11 cellular contexts compared by ENCODE assay signal in the genomic region with DNA sequence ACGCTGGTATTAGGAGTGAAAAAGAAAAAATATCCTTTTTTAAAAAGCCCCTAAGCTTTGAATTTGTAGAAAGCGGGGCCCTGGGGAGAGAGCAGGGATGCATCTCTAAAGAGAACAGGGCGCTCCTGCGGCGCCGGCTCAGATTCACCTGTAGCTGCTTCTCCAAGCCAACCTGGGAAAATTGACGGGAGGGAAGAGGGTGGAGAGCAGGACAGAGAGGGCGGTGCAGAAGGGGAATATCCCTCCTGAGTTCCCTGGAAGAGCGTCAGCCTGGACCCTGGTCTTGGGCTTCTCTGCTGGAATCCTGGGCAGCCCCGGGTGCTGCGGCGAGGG. TPM values are rescaled to one million over a fixed set of nuclear protein-coding genes. Genes with fewer than 3 reads are reported as not detected.
DNase-seq lines count a peak whose midpoint lies in the region; ATAC-seq and TF ChIP-seq lines count a peak whose summit lies in the region.
"Had no signal": no experiment of that assay in that cellular context is flagged by ENCODE, and none has a peak within 500 bp of the region (broad histone marks: within the 10 kb centered on the region; RNA-seq: fewer than 3 reads in every experiment).

No MANE protein-coding gene starts in this region.

- peak overlapping the region; percentile 83 for H3K4me3 Mint-ChIP-seq in activated naive CD4-positive, alpha-beta T cell treated with anti-CD3 and anti-CD28 coated beads, Interleukin-2, amount 50 U/mL, for 24 hours
- peak overlapping the region; percentile 77 for H3K4me3 Mint-ChIP-seq in activated T-helper 2 cell treated with anti-CD3 and anti-CD28 coated beads, Interferon-gamma antibody, Interleukin-2, Interleukin-4, amounts not matched to agents 10 μg/mL and 5 μg/mL and 100 μg/mL, durations not matched to agents 14 hours and 24 hours and 36 hours (ENCODE audit: low read depth)

- peaks cover 38% of the 10 kb centered on the region for H3K4me1 Mint-ChIP-seq in activated naive CD4-positive, alpha-beta T cell treated with anti-CD3 and anti-CD28 coated beads, Interleukin-2, amount 50 U/mL, for 24 hours
- H3K4me1 Mint-ChIP-seq in activated T-helper 2 cell treated with anti-CD3 and anti-CD28 coated beads, Interferon-gamma antibody, Interleukin-2, Interleukin-4, amounts not matched to agents 10 μg/mL and 5 μg/mL and 100 μg/mL, durations not matched to agents 14 hours and 24 hours and 36 hours (ENCODE audit: low read depth), result peaks cover 46% of the 10 kb centered on the region

- ATAC-seq in lower lobe of right lung, result no peak
- ATAC-seq in thoracic aorta (ENCODE audit: insufficient number of reproducible peaks, low FRiP score, low read depth), result no peak
- no peak for ATAC-seq in HG02870 (IDR thresholded peaks at IDR 0.05; ENCODE audit: unreplicated experiment)

- H3K27me3 Mint-ChIP-seq in activated naive CD4-positive, alpha-beta T cell treated with anti-CD3 and anti-CD28 coated beads, Interleukin-2, amount 50 U/mL, for 24 hours, result no peaks in the 10 kb centered on the region
- H3K27me3 Mint-ChIP-seq in activated T-helper 2 cell treated with anti-CD3 and anti-CD28 coated beads, Interferon-gamma antibody, Interleukin-2, Interleukin-4, amounts not matched to agents 10 μg/mL and 5 μg/mL and 100 μg/mL, durations not matched to agents 14 hours and 24 hours and 36 hours (ENCODE audit: low read depth), result no peaks in the 10 kb centered on the region

- peak overlapping the region; percentile 61 for H3K4me3 ChIP-seq in lower lobe of right lung
- H3K4me3 ChIP-seq in thoracic aorta, result peak overlapping the region; percentile 73

- H3K27me3 ChIP-seq in lower lobe of right lung (ENCODE audit: low read depth) (no peaks in the 10 kb centered on the region), thoracic aorta (replicated peaks; ENCODE audit: insufficient read depth) (no peaks in the 10 kb centered on the region)

- intact Hi-C loops in activated T-helper 2 cell treated with anti-CD3 and anti-CD28 coated beads, Interferon-gamma antibody, Interleukin-2, Interleukin-4, amounts not matched to agents 10 μg/mL and 5 μg/mL and 100 μg/mL, durations not matched to agents 14 hours and 24 hours and 36 hours (cut with micrococcal nuclease), result loop anchor here (2.0 to 10.0 kb wide), 3 partner anchors 33 to 243 kb away; a partner anchor contains a TSS
- intact Hi-C loops in lower lobe of right lung (cut with DNase I), result no loop called here

- DNase-seq in activated naive CD4-positive, alpha-beta T cell treated with Interleukin-2 at 50 U/mL for 16 hours, result no peak
- DNase-seq in activated T-helper 2 cell treated with anti-CD3 and anti-CD28 coated beads, Interferon-gamma antibody, Interleukin-2, Interleukin-4, amounts not matched to agents 10 μg/mL and 5 μg/mL and 100 μg/mL, durations not matched to agents 14 hours and 24 hours and 36 hours (ENCODE audit: low spot score), result no peak
- no peak for DNase-seq in lower lobe of right lung
- DNase-seq in thoracic aorta (ENCODE audit: low spot score), result no peak
- no peak for DNase-seq in SK-N-DZ (ENCODE audit: low spot score)
- no peak for DNase-seq in H4 (ENCODE audit: low spot score)
- DNase-seq: activated CD4-positive, CD25-positive, alpha-beta regulatory T cell; DMS 273 treated with DMSO at 0.1 percent for 48 hours had no signal

- H3K36me3 Mint-ChIP-seq in activated naive CD4-positive, alpha-beta T cell treated with anti-CD3 and anti-CD28 coated beads, Interleukin-2, amount 50 U/mL, for 24 hours, result no peaks in the 10 kb centered on the region
- H3K36me3 Mint-ChIP-seq in activated T-helper 2 cell treated with anti-CD3 and anti-CD28 coated beads, Interferon-gamma antibody, Interleukin-2, Interleukin-4, amounts not matched to agents 10 μg/mL and 5 μg/mL and 100 μg/mL, durations not matched to agents 14 hours and 24 hours and 36 hours (ENCODE audit: low read depth), result peaks cover 2% of the 10 kb centered on the region

- H3K9me3 Mint-ChIP-seq in activated naive CD4-positive, alpha-beta T cell treated with anti-CD3 and anti-CD28 coated beads, Interleukin-2, amount 50 U/mL, for 24 hours, result no peaks in the 10 kb centered on the region
- no peaks in the 10 kb centered on the region for H3K9me3 Mint-ChIP-seq in activated T-helper 2 cell treated with anti-CD3 and anti-CD28 coated beads, Interferon-gamma antibody, Interleukin-2, Interleukin-4, amounts not matched to agents 10 μg/mL and 5 μg/mL and 100 μg/mL, durations not matched to agents 14 hours and 24 hours and 36 hours

- H3K9me3 ChIP-seq in lower lobe of right lung (no peaks in the 10 kb centered on the region), thoracic aorta (no peaks in the 10 kb centered on the region)

- TF ChIP-seq CTCF in lower lobe of right lung (IDR thresholded peaks at IDR 0.05) (no peak), thoracic aorta (IDR thresholded peaks at IDR 0.05) (no peak)

- H3K4me1 ChIP-seq in lower lobe of right lung (no peaks in the 10 kb centered on the region), thoracic aorta (ENCODE audit: control insufficient read depth in 1 of 2, low read depth in 2 of 2) (peaks cover 0 to 6% of the 10 kb centered on the region in 2 donors)

- H3K36me3 ChIP-seq in lower lobe of right lung, result no peaks in the 10 kb centered on the region
- no peaks in the 10 kb centered on the region for H3K36me3 ChIP-seq in thoracic aorta

- peak overlapping the region; percentile 77 for H3K27ac Mint-ChIP-seq in activated naive CD4-positive, alpha-beta T cell treated with anti-CD3 and anti-CD28 coated beads, Interleukin-2, amount 50 U/mL, for 24 hours
- peak overlapping the region; percentile 100 for H3K27ac Mint-ChIP-seq in activated T-helper 2 cell treated with anti-CD3 and anti-CD28 coated beads, Interferon-gamma antibody, Interleukin-2, Interleukin-4, amounts not matched to agents 10 μg/mL and 5 μg/mL and 100 μg/mL, durations not matched to agents 14 hours and 24 hours and 36 hours

- peak overlapping the region; percentile 72 for H3K27ac ChIP-seq in lower lobe of right lung
- no peak overlapping the region for H3K27ac ChIP-seq in thoracic aorta
- H3K27ac ChIP-seq: epithelial cell of prostate had no signal

RNA-seq across cellular contexts. Expression of a gene that starts 0.8 kb away (rescaled TPM):
- total RNA-seq in activated T-helper 2 cell treated with anti-CD3 and anti-CD28 coated beads, Interferon-gamma antibody, Interleukin-2, Interleukin-4, amounts not matched to agents 10 μg/mL and 5 μg/mL and 100 μg/mL, durations not matched to agents 14 hours and 24 hours and 36 hours, result 0.46 and 0.59 TPM in 2 replicates
- 9.6 TPM for total RNA-seq in lower lobe of right lung
- total RNA-seq in thoracic aorta, result not detected
- 0.64 TPM in 1 of 2 replicates, not detected in the other for polyA plus RNA-seq in SK-N-DZ (2014; cell fraction: cytosol; rRNA removed)
- 0.09 TPM in 1 of 2 replicates, not detected in the other for polyA plus RNA-seq in SK-N-DZ (2014; cell fraction: nucleus; rRNA removed)
- total RNA-seq in H4 (2014; rRNA removed; shearing (Covaris generic)), result 0.10 TPM in 1 of 2 replicates, not detected in the other

RNA-seq across cellular contexts. Expression of a gene that starts 33.8 kb away (rescaled TPM):
- 2,137 and 2,151 TPM in 2 replicates for total RNA-seq in activated T-helper 2 cell treated with anti-CD3 and anti-CD28 coated beads, Interferon-gamma antibody, Interleukin-2, Interleukin-4, amounts not matched to agents 10 μg/mL and 5 μg/mL and 100 μg/mL, durations not matched to agents 14 hours and 24 hours and 36 hours
- total RNA-seq in lower lobe of right lung (1,325 TPM), thoracic aorta (1,000 to 10,000 TPM in 1 of 2 donors, 100 to 1,000 TPM in 1; 889 to 1,700 TPM)
- polyA plus RNA-seq in SK-N-DZ (2014; cell fraction: cytosol; rRNA removed), result 10,754 and 11,044 TPM in 2 replicates
- polyA plus RNA-seq in SK-N-DZ (2014; cell fraction: nucleus; rRNA removed), result 3,800 and 18,720 TPM in 2 replicates
- total RNA-seq in H4 (2014; rRNA removed; shearing (Covaris generic)), result 7,124 and 8,669 TPM in 2 replicates
